Comparison of ENCODE assay signal across 1 cellular context in genomic region chr12:115468087-115468510, GRCh38.
TF ChIP-seq lines count a peak whose summit lies in the region.

No MANE protein-coding gene starts in this region.

TF ChIP-seq in H1, 55 proteins besides CTCF, POLR2A, EP300 and RAD21 (continued from another document):
- TF ChIP-seq SRF (IDR thresholded peaks at IDR 0.05; ENCODE audit: low read depth, low read length) (no peak), BACH1 (IDR thresholded peaks at IDR 0.05; ENCODE audit: low read length) (no peak), USF2 (IDR thresholded peaks at IDR 0.05; ENCODE audit: low read length) (no peak), SP4 (IDR thresholded peaks at IDR 0.05; ENCODE audit: low read length) (no peak), CHD1 (IDR thresholded peaks at IDR 0.05; ENCODE audit: low read depth, low read length) (no peak)
